2 cellular contexts compared by ENCODE assay signal in genomic region chr1:227231128-227231527, GRCh38.
DNase-seq lines count a peak whose midpoint lies in the region; ATAC-seq, FAIRE-seq and TF ChIP-seq lines count a peak whose summit lies in the region.
"Not testable (repeated sequence)": the region's sequence is repeated elsewhere in the genome, so short reads cannot be mapped to it uniquely, and the experiment has no call there.

No MANE protein-coding gene starts in this region.

- not testable (repeated sequence) for BruUV-seq in K562 (replicated peaks; lab: Mats Ljungman, UMichigan)

- not testable (repeated sequence) for H3K9me1 ChIP-seq in K562 (ENCODE audit: control insufficient read depth, insufficient read depth, low read length)

- intact Hi-C loops in K562 (cut with micrococcal nuclease) = not testable (repeated sequence)

- TF ChIP-seq RAD21 in K562 (CRISPR knock-in tag; conservative IDR thresholded peaks at IDR 0.05 in 1 of 2, IDR thresholded peaks at IDR 0.05 in 1 of 2) = not testable (repeated sequence)

- DNase-seq in K562 (ENCODE audit: extremely low read depth in 1 of 4, low spot score in 3 of 4) = not testable (repeated sequence)

- CTCF ChIA-PET in HEK293 (lab: Yijun Ruan, JAX); K562 (lab: Yijun Ruan, JAX; ENCODE audit: low intra/inter-chr PET ratio): not testable (repeated sequence)

- not testable (repeated sequence) for ATAC-seq in K562

- TF ChIP-seq POLR2A in K562 (conservative IDR thresholded peaks at IDR 0.05) = not testable (repeated sequence)

- not testable (repeated sequence) for H3K36me3 ChIP-seq in HEK293 (ENCODE audit: control insufficient read depth in 2 of 2, insufficient read depth in 1 of 2, low read length in 2 of 2); K562 (ENCODE audit: control insufficient read depth, insufficient read depth, low read length)

- not testable (repeated sequence) for TF ChIP-seq EP300 in K562 (IDR thresholded peaks at IDR 0.05; ENCODE audit: low read length)

- H3K79me2 ChIP-seq in K562 (ENCODE audit: control insufficient read depth, insufficient read depth, low read length) = peaks cover 75% of the 10 kb centered on the region

- not testable (repeated sequence) for H3K4me1 ChIP-seq in HEK293 (ENCODE audit: control insufficient read depth, insufficient read depth, low read length)
- peaks cover 5 to 11% of the 10 kb centered on the region in 2 experiments; a peak in 4 of 5 replicates for H3K4me1 ChIP-seq in K562 (replicated peaks in 1 of 2; ENCODE audit: control insufficient read depth in 2 of 2, insufficient read depth in 2 of 2, low read length in 2 of 2)

- TF ChIP-seq CTCF in HEK293 (tag by site-specific recombination; IDR thresholded peaks at IDR 0.05); K562 (IDR thresholded peaks at IDR 0.05 in 2 of 3, conservative IDR thresholded peaks at IDR 0.05 in 1 of 3; ENCODE audit: insufficient read depth in 2 of 3, low read depth in 1 of 3, low read length in 3 of 3): not testable (repeated sequence)

- H3K9ac ChIP-seq in K562 (ENCODE audit: insufficient read depth in 1 of 2, low read depth in 2 of 2, low read length in 2 of 2) = not testable (repeated sequence)

- H3K4me2 ChIP-seq in K562 (ENCODE audit: insufficient read depth, low read length) = not testable (repeated sequence)

- H3K4me3 ChIP-seq in HEK293 (ENCODE audit: low read depth, low read length); K562: not testable (repeated sequence)

- not testable (repeated sequence) for H3K27ac ChIP-seq in HEK293 (ENCODE audit: extremely low read depth, low read depth, low read length); K562 (ENCODE audit: extremely low read depth, low read depth, low read length)

- not testable (repeated sequence) for H2AFZ ChIP-seq in K562 (ENCODE audit: low read depth, low read length)

- not testable (repeated sequence) for H3K27me3 ChIP-seq in K562 (ENCODE audit: control insufficient read depth in 2 of 2, insufficient read depth in 2 of 2, low read length in 2 of 2)

- not testable (repeated sequence) for H3K9me3 ChIP-seq in HEK293 (ENCODE audit: control insufficient read depth, insufficient read depth, low read depth, low read length); K562 (replicated peaks; ENCODE audit: control insufficient read depth, insufficient read depth, low read depth, low read length)

- not testable (repeated sequence) for H4K20me1 ChIP-seq in K562 (replicated peaks; ENCODE audit: control insufficient read depth, insufficient read depth, low read length)

- POLR2A ChIA-PET in HEK293 (lab: Yijun Ruan, JAX) = interaction anchor here (0.7 kb wide), 1 partner anchor 939 kb away, joined by 10 read pairs; no protein-coding TSS in a partner anchor
- POLR2A ChIA-PET in K562 (lab: Yijun Ruan, JAX) = not testable (repeated sequence)

- not testable (repeated sequence) for FAIRE-seq in K562 (lab: Jason Lieb, UNC)

- WGBS in K562 (ENCODE audit: insufficient coverage, low coverage, missing lambda C conversion rate) = 63% methylated on average over 6 of the region's 7 CpGs

- in situ Hi-C loops in K562 (cut with MboI) = loop anchor here (10.0 kb wide), 1 partner anchor 204 kb away; no protein-coding TSS in a partner anchor

TF ChIP-seq in HEK293, 187 proteins besides CTCF, POLR2A, EP300 and RAD21:
- TF ChIP-seq ZNF146 (tag by site-specific recombination; IDR thresholded peaks at IDR 0.05) = peak; percentile 91

TF ChIP-seq in K562, 482 proteins besides CTCF, POLR2A, EP300 and RAD21:
- TF ChIP-seq ZNF146 (CRISPR knock-in tag; IDR thresholded peaks at IDR 0.05; ENCODE audit: unreplicated experiment) = peak; percentile 41
